ENCODE assay signal across 1 cellular context in the genomic region with DNA sequence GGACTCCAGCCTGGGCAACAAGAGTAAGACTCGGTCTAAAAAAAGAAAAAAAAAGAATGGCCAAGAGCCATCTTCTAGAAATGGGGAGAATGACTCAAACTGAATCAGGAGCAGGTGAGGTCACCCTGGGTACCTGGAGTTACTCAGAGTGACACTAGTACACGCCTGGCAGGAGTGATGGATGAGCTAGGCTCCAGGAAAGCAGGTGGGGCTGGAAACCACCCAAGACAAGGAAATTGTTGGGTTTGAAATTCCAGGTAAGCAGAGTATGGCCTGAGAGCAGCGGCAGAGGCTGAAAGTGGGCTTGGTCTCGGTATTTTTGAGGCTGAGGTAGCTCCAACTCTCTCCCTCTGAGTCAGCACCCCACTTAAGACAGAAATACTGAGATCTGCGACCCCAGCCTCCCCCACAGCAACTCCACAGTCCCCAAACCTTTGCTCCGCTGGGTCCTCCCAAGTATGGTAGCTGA.
TF ChIP-seq lines count a peak whose summit lies in the region.

No MANE protein-coding gene starts in this region.

TF ChIP-seq in SK-N-SH treated with all-trans-retinoic acid at 6 μM for 48 hours, 23 proteins besides CTCF, POLR2A, EP300 and RAD21 (continued from another document):
- TF ChIP-seq, protein P1, sequence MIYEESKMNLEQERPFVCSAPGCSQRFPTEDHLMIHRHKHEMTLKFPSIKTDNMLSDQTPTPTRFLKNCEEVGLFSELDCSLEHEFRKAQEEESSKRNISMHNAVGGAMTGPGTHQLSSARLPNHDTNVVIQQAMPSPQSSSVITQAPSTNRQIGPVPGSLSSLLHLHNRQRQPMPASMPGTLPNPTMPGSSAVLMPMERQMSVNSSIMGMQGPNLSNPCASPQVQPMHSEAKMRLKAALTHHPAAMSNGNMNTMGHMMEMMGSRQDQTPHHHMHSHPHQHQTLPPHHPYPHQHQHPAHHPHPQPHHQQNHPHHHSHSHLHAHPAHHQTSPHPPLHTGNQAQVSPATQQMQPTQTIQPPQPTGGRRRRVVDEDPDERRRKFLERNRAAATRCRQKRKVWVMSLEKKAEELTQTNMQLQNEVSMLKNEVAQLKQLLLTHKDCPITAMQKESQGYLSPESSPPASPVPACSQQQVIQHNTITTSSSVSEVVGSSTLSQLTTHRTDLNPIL (CRISPR knock-in tag; IDR thresholded peaks at IDR 0.05; ENCODE audit: low read depth), result no peak
- TF ChIP-seq ZC3H10 (CRISPR knock-in tag; IDR thresholded peaks at IDR 0.05), result no peak
- no peak for TF ChIP-seq ARNTL (CRISPR knock-in tag; IDR thresholded peaks at IDR 0.05; ENCODE audit: borderline replicate concordance, low read depth)
- no peak for TF ChIP-seq ZNF70 (CRISPR knock-in tag; IDR thresholded peaks at IDR 0.05)
